8 cellular contexts compared by ENCODE assay signal in the genomic region with DNA sequence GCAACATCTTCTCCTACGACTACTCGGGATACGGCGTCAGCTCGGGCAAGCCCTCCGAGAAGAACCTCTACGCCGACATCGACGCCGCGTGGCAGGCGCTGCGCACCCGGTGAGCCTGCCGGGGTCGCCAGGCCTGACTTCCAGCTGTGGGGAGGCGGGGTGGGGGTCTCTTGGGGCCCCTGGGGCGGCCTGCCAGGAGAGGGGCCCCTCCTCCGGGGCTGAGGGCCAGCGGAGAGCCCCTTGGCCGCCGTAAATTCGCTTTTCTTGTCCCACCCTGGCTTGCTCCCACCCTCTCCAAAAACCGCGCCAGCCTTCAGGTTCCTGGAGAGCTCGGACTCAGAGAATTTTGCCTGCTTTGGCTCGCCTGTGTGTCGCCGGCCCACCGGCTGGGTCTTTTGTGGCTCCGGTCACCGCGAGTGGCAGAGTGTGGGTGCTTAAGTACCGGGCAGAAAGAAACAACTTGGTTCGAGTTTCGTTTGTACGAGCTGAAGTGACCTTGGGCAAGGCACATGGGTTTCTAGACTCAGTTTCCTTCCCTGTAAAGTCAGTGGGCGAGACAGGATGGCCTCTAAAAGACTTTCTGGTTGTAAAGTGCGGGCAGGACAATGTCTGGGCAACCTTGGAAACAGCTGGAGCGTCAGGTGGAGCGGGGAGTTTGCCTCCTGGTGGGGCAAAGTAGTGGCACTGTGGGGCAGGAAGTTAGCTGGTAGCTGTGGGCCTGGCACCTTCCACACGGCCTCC. TPM values are rescaled to one million over a fixed set of nuclear protein-coding genes. Genes with fewer than 3 reads are reported as not detected.
DNase-seq lines count a peak whose midpoint lies in the region; ATAC-seq lines count a peak whose summit lies in the region.

No MANE protein-coding gene starts in this region.

- H3K36me3 Mint-ChIP-seq in activated CD4-positive, alpha-beta T cell treated with anti-CD3 and anti-CD28 coated beads for 36 hours (ENCODE audit: low read depth) = peaks cover 5% of the 10 kb centered on the region
- H3K36me3 Mint-ChIP-seq in activated naive CD4-positive, alpha-beta T cell treated with anti-CD3 and anti-CD28 coated beads for 36 hours (ENCODE audit: low read depth) = peaks cover 3% of the 10 kb centered on the region

- ATAC-seq in activated CD4-positive, alpha-beta T cell treated with anti-CD3 and anti-CD28 coated beads for 36 hours = no peak
- ATAC-seq in left cardiac atrium (peak; percentile 14 to 37), GM21381 (IDR thresholded peaks at IDR 0.05; ENCODE audit: unreplicated experiment) (no peak)

- POLR2A ChIA-PET in activated CD4-positive, alpha-beta T cell treated with anti-CD3 and anti-CD28 coated beads for 36 hours (lab: Charles Lee) = no interaction called here

- H3K27me3 Mint-ChIP-seq in activated CD4-positive, alpha-beta T cell treated with anti-CD3 and anti-CD28 coated beads for 36 hours = peaks cover 9% of the 10 kb centered on the region
- peaks cover 3% of the 10 kb centered on the region for H3K27me3 Mint-ChIP-seq in activated naive CD4-positive, alpha-beta T cell treated with anti-CD3 and anti-CD28 coated beads for 36 hours (ENCODE audit: low read depth)

- DNase-seq in activated CD4-positive, alpha-beta T cell treated with anti-CD3 and anti-CD28 coated beads for 36 hours = peak; percentile 52
- no peak for DNase-seq in activated CD4-positive, alpha-beta T cell treated with anti-CD3 and anti-CD28 coated beads for 1 hour
- DNase-seq in NCI-H748 (lab: John Stamatoyannopoulos, UW; ENCODE audit: unreplicated experiment) = peak; percentile 34
- DNase-seq in activated naive CD4-positive, alpha-beta T cell treated with anti-CD3 and anti-CD28 coated beads for 36 hours = peak; percentile 48
- DNase-seq in left cardiac atrium = peak; percentile 22
- DNase-seq in retina = peak; percentile 36
- no peak for DNase-seq in NCI-H128 (lab: John Stamatoyannopoulos, UW; ENCODE audit: unreplicated experiment)

- H3K27ac Mint-ChIP-seq in activated CD4-positive, alpha-beta T cell treated with anti-CD3 and anti-CD28 coated beads for 36 hours = peak overlapping the region; percentile 87
- H3K27ac Mint-ChIP-seq in activated naive CD4-positive, alpha-beta T cell treated with anti-CD3 and anti-CD28 coated beads for 36 hours = no peak overlapping the region

- peak overlapping the region; percentile 85 for H3K4me3 Mint-ChIP-seq in activated CD4-positive, alpha-beta T cell treated with anti-CD3 and anti-CD28 coated beads for 36 hours
- H3K4me3 Mint-ChIP-seq in activated naive CD4-positive, alpha-beta T cell treated with anti-CD3 and anti-CD28 coated beads for 36 hours = peak overlapping the region; percentile 93

- CTCF ChIA-PET in activated CD4-positive, alpha-beta T cell treated with anti-CD3 and anti-CD28 coated beads for 36 hours (lab: Charles Lee) = interaction anchor here (0.6 to 1.5 kb wide), 7 partner anchors 9 to 1360 kb away, joined by 3 to 7 read pairs (median 4); a partner anchor contains a TSS
- CTCF ChIA-PET in activated naive CD4-positive, alpha-beta T cell treated with anti-CD3 and anti-CD28 coated beads for 36 hours (lab: Charles Lee) = interaction anchor here (0.5 to 2.3 kb wide), 7 partner anchors 10 to 570 kb away, joined by 3 to 10 read pairs (median 3); no protein-coding TSS in a partner anchor

- H3K9me3 Mint-ChIP-seq in activated CD4-positive, alpha-beta T cell treated with anti-CD3 and anti-CD28 coated beads for 36 hours (ENCODE audit: low read depth) = no peaks in the 10 kb centered on the region
- H3K9me3 Mint-ChIP-seq in activated naive CD4-positive, alpha-beta T cell treated with anti-CD3 and anti-CD28 coated beads for 36 hours = no peaks in the 10 kb centered on the region

- H3K4me1 Mint-ChIP-seq in activated CD4-positive, alpha-beta T cell treated with anti-CD3 and anti-CD28 coated beads for 36 hours = peaks cover 18% of the 10 kb centered on the region
- H3K4me1 Mint-ChIP-seq in activated naive CD4-positive, alpha-beta T cell treated with anti-CD3 and anti-CD28 coated beads for 36 hours (ENCODE audit: low read depth) = peaks cover 15% of the 10 kb centered on the region

- intact Hi-C loops in activated CD4-positive, alpha-beta T cell treated with anti-CD3 and anti-CD28 coated beads for 36 hours (cut with DNase I, micrococcal nuclease) = loop anchor here in 1 of 2 experiments (2.0 kb wide), 2 partner anchors 83 to 293 kb away; a partner anchor contains a TSS
- intact Hi-C loops in activated naive CD4-positive, alpha-beta T cell treated with anti-CD3 and anti-CD28 coated beads for 36 hours (cut with micrococcal nuclease) = loop anchor here (5.0 to 10.0 kb wide), 5 partner anchors 131 to 1381 kb away; a partner anchor contains a TSS
- intact Hi-C loops in left cardiac atrium (cut with DNase I) = loop anchor here in 1 of 2 donors (10.0 kb wide), 1 partner anchor 79 kb away; a partner anchor contains a TSS

RNA-seq across cellular contexts. Expression of a gene that starts 1.0 kb away (rescaled TPM):
- total RNA-seq in activated CD4-positive, alpha-beta T cell treated with anti-CD3 and anti-CD28 coated beads for 36 hours = 1 to 10 TPM; 5.8 to 6.7 TPM
- 1 to 10 TPM; 6.5 to 7.3 TPM for total RNA-seq in activated naive CD4-positive, alpha-beta T cell treated with anti-CD3 and anti-CD28 coated beads for 36 hours
- total RNA-seq in left cardiac atrium = 1 to 10 TPM; 3.3 to 5.3 TPM

Comparison
In these comparisons a context has a peak if more than half of its experiments do, and no peak if none do; other contexts are left out.
1. DNase-seq: peak in activated CD4-positive, alpha-beta T cell treated with anti-CD3 and anti-CD28 coated beads for 36 hours (single experiment), NCI-H748 (single experiment), activated naive CD4-positive, alpha-beta T cell treated with anti-CD3 and anti-CD28 coated beads for 36 hours (single experiment), left cardiac atrium (single experiment) and retina (single experiment); none in activated CD4-positive, alpha-beta T cell treated with anti-CD3 and anti-CD28 coated beads for 1 hour (single experiment) and NCI-H128 (single experiment).
2. ATAC-seq: peak in left cardiac atrium (2 of 2); none in activated CD4-positive, alpha-beta T cell treated with anti-CD3 and anti-CD28 coated beads for 36 hours (single experiment) and GM21381 (single experiment).